Comparison of ENCODE assay signal across 19 cellular contexts in genomic region chr18:62814114-62814759, GRCh38.
DNase-seq lines count a peak whose midpoint lies in the region; ATAC-seq and TF ChIP-seq lines count a peak whose summit lies in the region.
"Had no signal": no experiment of that assay in that cellular context is flagged by ENCODE, and none has a peak within 500 bp of the region (broad histone marks: within the 10 kb centered on the region; RNA-seq: fewer than 3 reads in every experiment).

No MANE protein-coding gene starts in this region.

- H4K20me1 ChIP-seq in hepatocyte (ENCODE audit: insufficient read depth, poor library complexity, severe bottlenecking), result no peaks in the 10 kb centered on the region

- H3K4me3 ChIP-seq in SK-N-MC (no peak overlapping the region), hepatocyte (no peak overlapping the region), subcutaneous abdominal adipose tissue (ENCODE audit: low read depth in 1 of 5, low read length in 5 of 5) (no peak overlapping the region)
- H3K4me3 ChIP-seq: esophagus muscularis mucosa, spleen, transverse colon had no signal

- ATAC-seq in sciatic nerve (no peak), HG02642 (IDR thresholded peaks at IDR 0.05; ENCODE audit: poor library complexity, unreplicated experiment) (no peak)

- WGBS in hepatocyte (ENCODE audit: low lambda C conversion rate, missing lambda C conversion rate), result 25% methylated on average over 2 of the region's 2 CpGs

- no peaks in the 10 kb centered on the region for H3K27me3 ChIP-seq in hepatocyte
- H3K27me3 ChIP-seq in subcutaneous abdominal adipose tissue (ENCODE audit: control insufficient read depth in 5 of 5, insufficient read depth in 4 of 5, low read length in 5 of 5), result no peaks in the 10 kb centered on the region
- H3K27me3 ChIP-seq: esophagus muscularis mucosa, transverse colon had no signal

- H2AFZ ChIP-seq in hepatocyte, result no peak overlapping the region

- H3K9me3 ChIP-seq in SK-N-MC (ENCODE audit: low read depth, low read length) (no peaks in the 10 kb centered on the region), hepatocyte (ENCODE audit: low read depth) (no peaks in the 10 kb centered on the region), subcutaneous abdominal adipose tissue (ENCODE audit: control insufficient read depth in 5 of 5, low read length in 5 of 5) (no peaks in the 10 kb centered on the region)
- H3K9me3 ChIP-seq: esophagus muscularis mucosa, spleen, transverse colon had no signal

- no peaks in the 10 kb centered on the region for H3K9me2 ChIP-seq in hepatocyte (replicated peaks; ENCODE audit: insufficient read depth)

- H3K9ac ChIP-seq in SK-N-MC (ENCODE audit: insufficient read length), result no peak overlapping the region
- peak overlapping the region in 2 of 5 donors; percentile 43 to 59 for H3K9ac ChIP-seq in subcutaneous abdominal adipose tissue (ENCODE audit: low read length in 5 of 5)

- intact Hi-C loops in sciatic nerve (cut with DNase I), result no loop called here

- peaks cover 53% of the 10 kb centered on the region for H3K79me2 ChIP-seq in hepatocyte

- no peak for TF ChIP-seq CTCF in hepatocyte (IDR thresholded peaks at IDR 0.05; ENCODE audit: poor library complexity)

- H3K36me3 ChIP-seq in SK-N-MC (ENCODE audit: insufficient read depth, low read length) (no peaks in the 10 kb centered on the region), hepatocyte (replicated peaks; ENCODE audit: insufficient read depth, low read depth) (no peaks in the 10 kb centered on the region), subcutaneous abdominal adipose tissue (ENCODE audit: control insufficient read depth in 5 of 5, insufficient read depth in 5 of 5, low read length in 5 of 5) (no peaks in the 10 kb centered on the region)
- H3K36me3 ChIP-seq: esophagus muscularis mucosa, spleen, transverse colon had no signal

- peak; percentile 39 for DNase-seq in DMS 273 (lab: John Stamatoyannopoulos, UW; ENCODE audit: unreplicated experiment)
- no peak for DNase-seq in DMS 273 treated with DMSO at 0.1 percent for 48 hours (lab: John Stamatoyannopoulos, UW)
- DNase-seq in SK-N-MC (ENCODE audit: low read depth, low spot score), result no peak
- no peak for DNase-seq in hepatocyte (ENCODE audit: low spot score)
- DNase-seq in iPS-NIHi11 (ENCODE audit: low spot score), result no peak
- DNase-seq in sciatic nerve (ENCODE audit: low spot score), result no peak
- DNase-seq: activated CD4-positive, alpha-beta T cell treated with anti-CD3 and anti-CD28 coated beads for 4 hours; activated gamma-delta T cell treated with Interleukin-2 at 50 U/mL for 16 hours; NCI-H1436 treated with DMSO at 0.1 percent for 48 hours; NCI-H345; SHP77 treated with DMSO at 0.1 percent for 48 hours; spleen; T1000; transverse colon had no signal

- H3K27ac ChIP-seq in SK-N-MC, result peak overlapping the region; percentile 6; the same call in 1 of the 2 replicates
- peak overlapping the region; percentile 90 for H3K27ac ChIP-seq in hepatocyte
- peak overlapping the region; percentile 21 for H3K27ac ChIP-seq in subcutaneous abdominal adipose tissue (ENCODE audit: low read depth, low read length)
- H3K27ac ChIP-seq: 22Rv1, C4-2B, esophagus muscularis mucosa, spleen had no signal

- H3K4me2 ChIP-seq in hepatocyte, result peak overlapping the region; percentile 52

- peaks cover 44% of the 10 kb centered on the region for H3K4me1 ChIP-seq in hepatocyte (ENCODE audit: insufficient read depth)
- H3K4me1 ChIP-seq in subcutaneous abdominal adipose tissue (ENCODE audit: control insufficient read depth in 5 of 5, insufficient read depth in 5 of 5, low read length in 5 of 5), result peaks cover 0 to 18% (median 11%) of the 10 kb centered on the region in 5 donors

Comparison
In these comparisons a context has a peak if more than half of its experiments do, and no peak if none do; other contexts are left out.
1. H3K27ac ChIP-seq: peak in every context shown above with its lines; median percentile 90 in hepatocyte; 21 in subcutaneous abdominal adipose tissue; 6 in SK-N-MC.